9 cellular contexts compared by ENCODE assay signal in the genomic region with DNA sequence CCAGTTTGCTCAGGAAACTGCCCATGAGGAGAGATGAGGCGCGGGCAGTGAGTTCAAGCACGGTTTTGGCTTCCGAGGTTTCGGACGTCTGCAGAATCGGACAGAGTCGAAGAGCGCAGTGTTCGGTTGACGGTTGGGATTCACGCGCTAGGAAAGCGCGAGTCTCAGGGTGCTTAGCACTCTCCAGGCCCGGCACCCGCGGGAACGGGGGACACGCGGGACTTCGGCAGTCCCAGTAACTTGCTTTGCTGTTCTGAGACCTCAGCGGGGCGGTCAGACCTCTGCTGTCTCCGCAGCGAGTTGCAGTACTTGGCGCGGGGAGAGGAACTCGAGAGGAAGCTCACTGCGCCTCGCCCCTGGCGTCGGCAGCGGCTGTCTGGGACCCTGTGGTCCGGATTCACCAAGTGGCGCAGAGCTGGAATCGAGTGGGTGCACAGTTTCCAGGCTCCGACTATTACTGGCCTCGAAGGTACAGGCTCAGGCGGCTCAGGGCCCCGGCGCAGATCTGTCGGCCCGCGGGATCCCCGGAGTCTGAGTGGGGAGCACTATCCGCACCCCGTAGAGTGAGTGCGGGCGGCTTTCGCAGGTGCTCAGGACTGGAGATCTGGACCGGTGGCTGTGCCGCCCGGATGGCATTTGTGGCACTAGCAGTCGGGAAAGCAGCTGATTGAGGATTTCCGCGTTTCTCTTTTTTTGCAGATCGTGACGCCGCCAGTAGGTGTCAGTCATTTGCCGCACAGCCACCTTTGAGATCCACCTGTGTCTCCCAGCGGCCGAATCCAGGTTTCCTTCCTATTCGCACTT. TPM values are rescaled to one million over a fixed set of nuclear protein-coding genes. Genes with fewer than 3 reads are reported as not detected.
DNase-seq lines count a peak whose midpoint lies in the region; ATAC-seq, FAIRE-seq and TF ChIP-seq lines count a peak whose summit lies in the region.
"Had no signal": no experiment of that assay in that cellular context is flagged by ENCODE, and none has a peak within 500 bp of the region (broad histone marks: within the 10 kb centered on the region; RNA-seq: fewer than 3 reads in every experiment).

Gene POM121L2, minus strand, starts transcription at position 128 of the 804 bp plus-strand sequence. Its CDS starts 103 bp downstream, at position 25.

- RAD21 ChIA-PET in HCT116 (lab: Charles Lee; ENCODE audit: low non-redundant PET in 1 of 2, low total read pairs in 2 of 2, uncharacterized antibody in 2 of 2, unreplicated experiment in 2 of 2) = no interaction called here

- no peak for FAIRE-seq in D721Med (lab: Jason Lieb, UNC)

- no peak within 1 kb of the TSS for H2AFZ ChIP-seq in HCT116 (ENCODE audit: low read depth, low read length, poor library complexity, severe bottlenecking)

- H3K4me1 Mint-ChIP-seq in stimulated activated memory B cell treated with anti-CD40 and anti-IgM and Interleukin-4, amounts not matched to agents 10 μg/mL and 1 μg/mL and 100 μg/mL, for 72 hours = peaks cover 6% of the 10 kb centered on the region

- POLR2A ChIA-PET in HCT116 (lab: Charles Lee) = no interaction called here

- no peaks in the 10 kb centered on the region for H3K36me3 ChIP-seq in HCT116 (ENCODE audit: control insufficient read depth in 1 of 2, insufficient read depth in 2 of 2, low read length in 2 of 2)

- ATAC-seq in HCT116 (no peak), HG03025 (IDR thresholded peaks at IDR 0.05; ENCODE audit: low FRiP score, unreplicated experiment) (no peak)
- ATAC-seq in stimulated activated memory B cell treated with anti-CD40 and anti-IgM and Interleukin-4, amounts not matched to agents 10 μg/mL and 1 μg/mL and 100 μg/mL, for 72 hours = peak; percentile 48

- H3K9ac ChIP-seq in HCT116 (ENCODE audit: low read length) = no peak within 1 kb of the TSS

- H3K79me2 ChIP-seq in HCT116 (ENCODE audit: insufficient read depth, low read length) = no peaks in the 10 kb centered on the region

- peaks cover 63% of the 10 kb centered on the region for H3K27me3 Mint-ChIP-seq in stimulated activated memory B cell treated with anti-CD40 and anti-IgM and Interleukin-4, amounts not matched to agents 10 μg/mL and 1 μg/mL and 100 μg/mL, for 72 hours

- H3K9me2 ChIP-seq in HCT116 (ENCODE audit: insufficient read depth) = no peaks in the 10 kb centered on the region

- TF ChIP-seq CTCF in D721Med (IDR thresholded peaks at IDR 0.05; ENCODE audit: insufficient read depth, missing control alignments) = peak; percentile 85
- TF ChIP-seq CTCF in HCT116 (IDR thresholded peaks at IDR 0.05 in 2 of 3, conservative IDR thresholded peaks at IDR 0.05 in 1 of 3; ENCODE audit: borderline replicate concordance in 1 of 3, insufficient read depth in 1 of 3, low read depth in 2 of 3, low read length in 2 of 3) = peak in 1 of 3 experiments; percentile 17; a peak in 1 of 6 replicates

- H3K4me2 ChIP-seq in HCT116 (ENCODE audit: low read length) = no peak within 1 kb of the TSS

- no peak for TF ChIP-seq POLR2A in HCT116 (IDR thresholded peaks at IDR 0.05; ENCODE audit: borderline replicate concordance, extremely low read depth, insufficient read depth, insufficient read length)

- no peaks in the 10 kb centered on the region for H3K4me1 ChIP-seq in HCT116 (ENCODE audit: control insufficient read depth in 1 of 2, insufficient read depth in 2 of 2, low read length in 2 of 2)

- DNase-seq in D721Med (ENCODE audit: insufficient read length, low spot score) = peak; percentile 66
- DNase-seq in HCT116 (ENCODE audit: low read depth, low spot score) = no peak
- DNase-seq in NCI-H446 treated with DMSO at 0.1 percent for 48 hours (lab: John Stamatoyannopoulos, UW) = peak; percentile 4
- peak; percentile 68 to 74 for DNase-seq in activated CD4-positive, alpha-beta T cell treated with anti-CD3 and anti-CD28 coated beads, Interleukin-2, amount 50 U/mL, for 48 hours
- peak; percentile 36 for DNase-seq in effector CD4-positive, alpha-beta T cell
- peak; percentile 71 for DNase-seq in mucosa of gallbladder (ENCODE audit: low spot score)

- H3K9me3 Mint-ChIP-seq in stimulated activated memory B cell treated with anti-CD40 and anti-IgM and Interleukin-4, amounts not matched to agents 10 μg/mL and 1 μg/mL and 100 μg/mL, for 72 hours = peaks cover 2% of the 10 kb centered on the region

- CTCF ChIA-PET in HCT116 (lab: Charles Lee) = no interaction called here

- no peaks in the 10 kb centered on the region for H3K9me3 ChIP-seq in HCT116 (ENCODE audit: control insufficient read depth in 1 of 2, insufficient read depth in 1 of 2, low read depth in 1 of 2, low read length in 2 of 2)

- H3K36me3 Mint-ChIP-seq in stimulated activated memory B cell treated with anti-CD40 and anti-IgM and Interleukin-4, amounts not matched to agents 10 μg/mL and 1 μg/mL and 100 μg/mL, for 72 hours = no peaks in the 10 kb centered on the region

- peak; percentile 10; the same call in 1 of the 2 replicates for TF ChIP-seq RAD21 in HCT116 (IDR thresholded peaks at IDR 0.05; ENCODE audit: low read depth)

- no TSS peak for BruUV-seq in HCT116 (replicated peaks; lab: Mats Ljungman, UMichigan)

- H3K4me3 Mint-ChIP-seq in stimulated activated memory B cell treated with anti-CD40 and anti-IgM and Interleukin-4, amounts not matched to agents 10 μg/mL and 1 μg/mL and 100 μg/mL, for 72 hours = peak within 1 kb of the TSS; percentile 76

- H3K27me3 ChIP-seq in HCT116 (ENCODE audit: insufficient read depth, low read length) = no peaks in the 10 kb centered on the region

- no peak within 1 kb of the TSS for H3K4me3 ChIP-seq in HCT116 (replicated peaks in 1 of 2; ENCODE audit: low read depth in 1 of 2, low read length in 2 of 2)

- H4K20me1 ChIP-seq in HCT116 (ENCODE audit: insufficient read depth) = no peaks in the 10 kb centered on the region

- H3K27ac ChIP-seq in HCT116 (ENCODE audit: low read depth, low read length) = no peak within 1 kb of the TSS

- intact Hi-C loops in HCT116 (cut with micrococcal nuclease) = no loop called here

- peak within 1 kb of the TSS; percentile 25 for H3K27ac Mint-ChIP-seq in stimulated activated memory B cell treated with anti-CD40 and anti-IgM and Interleukin-4, amounts not matched to agents 10 μg/mL and 1 μg/mL and 100 μg/mL, for 72 hours

TF ChIP-seq in HCT116, 20 proteins besides CTCF, POLR2A, EP300 and RAD21:
- TF ChIP-seq MAX (IDR thresholded peaks at IDR 0.05) (no peak), POLR2AphosphoS5 (IDR thresholded peaks at IDR 0.05; ENCODE audit: low read depth, low read length) (no peak), ATF3 (IDR thresholded peaks at IDR 0.05) (no peak), CEBPB (IDR thresholded peaks at IDR 0.05; ENCODE audit: low read depth) (no peak), EZH2 (IDR thresholded peaks at IDR 0.05) (no peak), SP1 (IDR thresholded peaks at IDR 0.05; ENCODE audit: low read depth) (no peak), SIN3A (IDR thresholded peaks at IDR 0.05; ENCODE audit: low read depth) (no peak), ZBTB33 (IDR thresholded peaks at IDR 0.05; ENCODE audit: extremely low read depth, insufficient replicate concordance, low read length) (no peak), FOSL1 (IDR thresholded peaks at IDR 0.05; ENCODE audit: low read depth) (no peak), YY1 (IDR thresholded peaks at IDR 0.05; ENCODE audit: extremely low read depth, insufficient replicate concordance, low read depth, low read length) (no peak)
- TF ChIP-seq, protein P1, sequence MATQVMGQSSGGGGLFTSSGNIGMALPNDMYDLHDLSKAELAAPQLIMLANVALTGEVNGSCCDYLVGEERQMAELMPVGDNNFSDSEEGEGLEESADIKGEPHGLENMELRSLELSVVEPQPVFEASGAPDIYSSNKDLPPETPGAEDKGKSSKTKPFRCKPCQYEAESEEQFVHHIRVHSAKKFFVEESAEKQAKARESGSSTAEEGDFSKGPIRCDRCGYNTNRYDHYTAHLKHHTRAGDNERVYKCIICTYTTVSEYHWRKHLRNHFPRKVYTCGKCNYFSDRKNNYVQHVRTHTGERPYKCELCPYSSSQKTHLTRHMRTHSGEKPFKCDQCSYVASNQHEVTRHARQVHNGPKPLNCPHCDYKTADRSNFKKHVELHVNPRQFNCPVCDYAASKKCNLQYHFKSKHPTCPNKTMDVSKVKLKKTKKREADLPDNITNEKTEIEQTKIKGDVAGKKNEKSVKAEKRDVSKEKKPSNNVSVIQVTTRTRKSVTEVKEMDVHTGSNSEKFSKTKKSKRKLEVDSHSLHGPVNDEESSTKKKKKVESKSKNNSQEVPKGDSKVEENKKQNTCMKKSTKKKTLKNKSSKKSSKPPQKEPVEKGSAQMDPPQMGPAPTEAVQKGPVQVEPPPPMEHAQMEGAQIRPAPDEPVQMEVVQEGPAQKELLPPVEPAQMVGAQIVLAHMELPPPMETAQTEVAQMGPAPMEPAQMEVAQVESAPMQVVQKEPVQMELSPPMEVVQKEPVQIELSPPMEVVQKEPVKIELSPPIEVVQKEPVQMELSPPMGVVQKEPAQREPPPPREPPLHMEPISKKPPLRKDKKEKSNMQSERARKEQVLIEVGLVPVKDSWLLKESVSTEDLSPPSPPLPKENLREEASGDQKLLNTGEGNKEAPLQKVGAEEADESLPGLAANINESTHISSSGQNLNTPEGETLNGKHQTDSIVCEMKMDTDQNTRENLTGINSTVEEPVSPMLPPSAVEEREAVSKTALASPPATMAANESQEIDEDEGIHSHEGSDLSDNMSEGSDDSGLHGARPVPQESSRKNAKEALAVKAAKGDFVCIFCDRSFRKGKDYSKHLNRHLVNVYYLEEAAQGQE (IDR thresholded peaks at IDR 0.05; ENCODE audit: low read depth) = no peak

RNA-seq across cellular contexts. Expression of gene POM121L2, which starts in this region (rescaled TPM):
- not detected for total RNA-seq in HCT116 (2021; ENCODE audit: unreplicated experiment)
- polyA plus RNA-seq in HCT116 (2012) = not detected in 2 replicates
- total RNA-seq in mucosa of gallbladder = not detected
- total RNA-seq: T-helper 2 cell treated with Interferon-gamma antibody and Interleukin-4, amounts not matched to agents 100 ng/mL and 5 ng/mL, for 36 hours had no signal

Comparison
In these comparisons a context has a peak if more than half of its experiments do, and no peak if none do; other contexts are left out.
1. Peak in DNase-seq in mucosa of gallbladder; RNA of the gene not detected or under 1 TPM.